ENCODE assay signal across 20 cellular contexts in genomic region chr10:23897267-23897666, GRCh38.
DNase-seq lines count a peak whose midpoint lies in the region; ATAC-seq, FAIRE-seq and TF ChIP-seq lines count a peak whose summit lies in the region.
"Had no signal": no experiment of that assay in that cellular context is flagged by ENCODE, and none has a peak within 500 bp of the region (broad histone marks: within the 10 kb centered on the region; RNA-seq: fewer than 3 reads in every experiment).

No MANE protein-coding gene starts in this region.

- H4K12ac ChIP-seq in trophoblast cell (ENCODE audit: low read depth, low read length), result no peak overlapping the region

- H3K79me2 ChIP-seq in HepG2 (ENCODE audit: insufficient read depth, low read length) (no peaks in the 10 kb centered on the region), trophoblast cell (ENCODE audit: control insufficient read depth, insufficient read depth, low read length, poor library complexity) (no peaks in the 10 kb centered on the region)

- BruUV-seq in HepG2 (replicated peaks; lab: Mats Ljungman, UMichigan), result no TSS peak

- H3K27ac ChIP-seq in right atrium auricular region, result no peak overlapping the region
- no peak overlapping the region for H3K27ac ChIP-seq in HepG2 (ENCODE audit: extremely low read length, insufficient read depth, low read length)
- no peak overlapping the region for H3K27ac ChIP-seq in right lobe of liver
- no peak overlapping the region for H3K27ac ChIP-seq in trophoblast cell (ENCODE audit: low read depth, low read length)
- H3K27ac ChIP-seq: 22Rv1; A549; BLaER1 treated with 17β-estradiol and CSF1 and Interleukin-3, amounts not matched to agents 10 nM and 100 nM; C4-2B had no signal

- H4K91ac ChIP-seq in trophoblast cell (ENCODE audit: low read depth, low read length), result no peak overlapping the region

- ATAC-seq in Right ventricle myocardium superior (ENCODE audit: poor library complexity) (peak; percentile 62), HepG2 (no peak), right lobe of liver (no peak), sciatic nerve (no peak)
- ATAC-seq: A549; CD8-positive, alpha-beta T cell had no signal

- TF ChIP-seq EP300 in HepG2 (IDR thresholded peaks at IDR 0.05; ENCODE audit: low read depth in 2 of 2, low read length in 2 of 2), result no peak
- no peak for TF ChIP-seq EP300 in HepG2 (CRISPR knock-in tag; IDR thresholded peaks at IDR 0.05; ENCODE audit: borderline replicate concordance)

- no peak overlapping the region for H2AK5ac ChIP-seq in trophoblast cell (ENCODE audit: low read length)

- TF ChIP-seq RAD21 in HepG2 (CRISPR knock-in tag; IDR thresholded peaks at IDR 0.05), result no peak

- no peaks in the 10 kb centered on the region for H4K20me1 ChIP-seq in HepG2 (ENCODE audit: insufficient read depth, low read length)
- H4K20me1 ChIP-seq: BLaER1 treated with 17β-estradiol and CSF1 and Interleukin-3, amounts not matched to agents 10 nM and 100 nM had no signal

- H3K23ac ChIP-seq in trophoblast cell (ENCODE audit: low read length), result peak overlapping the region; percentile 22

- H3K18ac ChIP-seq in trophoblast cell (ENCODE audit: low read length), result no peak overlapping the region

- H3K9me3 ChIP-seq in right atrium auricular region (no peaks in the 10 kb centered on the region), HepG2 (ENCODE audit: low read length) (no peaks in the 10 kb centered on the region), right lobe of liver (peaks cover 0 to 2% (median 0%) of the 10 kb centered on the region in 4 donors), trophoblast cell (ENCODE audit: insufficient read depth, low read depth, low read length) (no peaks in the 10 kb centered on the region)
- H3K9me3 ChIP-seq: A549, Caco-2 had no signal

- H3K36me3 ChIP-seq in right atrium auricular region (no peaks in the 10 kb centered on the region), HepG2 (replicated peaks in 1 of 2; ENCODE audit: control insufficient read depth in 1 of 2, insufficient read depth in 2 of 2, low read length in 2 of 2) (no peaks in the 10 kb centered on the region), right lobe of liver (no peaks in the 10 kb centered on the region), trophoblast cell (ENCODE audit: control insufficient read depth in 1 of 2, insufficient read depth in 2 of 2, low read length in 2 of 2) (no peaks in the 10 kb centered on the region)
- H3K36me3 ChIP-seq: BLaER1 treated with 17β-estradiol and CSF1 and Interleukin-3, amounts not matched to agents 10 nM and 100 nM had no signal

- H3K4ac ChIP-seq in trophoblast cell (ENCODE audit: low read depth, low read length), result no peak overlapping the region

- no peak overlapping the region for H3K4me3 ChIP-seq in right atrium auricular region
- H3K4me3 ChIP-seq in HepG2 (replicated peaks in 1 of 3; ENCODE audit: insufficient read depth in 1 of 3, low read depth in 2 of 3, low read length in 3 of 3), result no peak overlapping the region
- no peak overlapping the region for H3K4me3 ChIP-seq in right lobe of liver
- H3K4me3 ChIP-seq in trophoblast cell (ENCODE audit: low read depth, low read length), result no peak overlapping the region
- H3K4me3 ChIP-seq: A549; BLaER1 treated with 17β-estradiol and CSF1 and Interleukin-3, amounts not matched to agents 10 nM and 100 nM had no signal

- TF ChIP-seq POLR2A in HepG2 (IDR thresholded peaks at IDR 0.05; ENCODE audit: insufficient read depth in 1 of 2, low read depth in 2 of 2, low read length in 2 of 2) (no peak), right lobe of liver (IDR thresholded peaks at IDR 0.05) (no peak)

- H3K4me2 ChIP-seq in HepG2 (ENCODE audit: low read depth, low read length) (no peak overlapping the region), trophoblast cell (ENCODE audit: low read length) (no peak overlapping the region)
- H3K4me2 ChIP-seq: A549; BLaER1 treated with 17β-estradiol and CSF1 and Interleukin-3, amounts not matched to agents 10 nM and 100 nM had no signal

- H3K27me3 ChIP-seq in right atrium auricular region, result no peaks in the 10 kb centered on the region
- no peaks in the 10 kb centered on the region for H3K27me3 ChIP-seq in HepG2 (ENCODE audit: control insufficient read depth in 1 of 2, insufficient read depth in 2 of 2, low read length in 2 of 2)
- no peaks in the 10 kb centered on the region for H3K27me3 ChIP-seq in right lobe of liver
- no peaks in the 10 kb centered on the region for H3K27me3 ChIP-seq in trophoblast cell (ENCODE audit: insufficient read depth, low read length)
- H3K27me3 ChIP-seq: BLaER1 treated with 17β-estradiol and CSF1 and Interleukin-3, amounts not matched to agents 10 nM and 100 nM had no signal

- intact Hi-C loops in Right ventricle myocardium superior (cut with DNase I), result no loop called here
- intact Hi-C loops in HepG2 (cut with micrococcal nuclease; ENCODE audit: unreplicated experiment), result no loop called here
- intact Hi-C loops in right lobe of liver (cut with DNase I), result no loop called here
- intact Hi-C loops in sciatic nerve (cut with DNase I), result no loop called here

- no peak overlapping the region for H3K14ac ChIP-seq in trophoblast cell (ENCODE audit: low read length)

- no peak overlapping the region for H2BK120ac ChIP-seq in trophoblast cell (ENCODE audit: insufficient read depth, low read length, poor library complexity)

- no peak overlapping the region for H3K9ac ChIP-seq in HepG2 (ENCODE audit: insufficient read depth, low read depth, low read length)
- H3K9ac ChIP-seq in trophoblast cell (ENCODE audit: low read length), result no peak overlapping the region
- H3K9ac ChIP-seq: BLaER1 treated with 17β-estradiol and CSF1 and Interleukin-3, amounts not matched to agents 10 nM and 100 nM had no signal

- TF ChIP-seq CTCF in right atrium auricular region (IDR thresholded peaks at IDR 0.05) (no peak), HepG2 (CRISPR knock-in tag; IDR thresholded peaks at IDR 0.05) (no peak), right lobe of liver (IDR thresholded peaks at IDR 0.05) (no peak)

- DNase-seq in Right ventricle myocardium superior (no peak), right atrium auricular region (ENCODE audit: low spot score) (no peak), HepG2 (ENCODE audit: low spot score) (no peak), right lobe of liver (no peak), trophoblast cell (no peak), sciatic nerve (ENCODE audit: low spot score) (no peak)
- DNase-seq: AML-193; Caco-2; Calu3; CD4-positive, alpha-beta T cell; CD8-positive, alpha-beta T cell; DMS79 treated with DMSO at 0.1 percent for 48 hours; GF-D8 had no signal

- H3K79me1 ChIP-seq in trophoblast cell (ENCODE audit: low read length), result no peaks in the 10 kb centered on the region

- in situ Hi-C loops in HepG2 (cut with HindIII; ENCODE audit: extremely low pct_ligation_motif_present, low pct_unique_long_range_greater_than_20kb), result no loop called here

- no peaks in the 10 kb centered on the region for H3K4me1 ChIP-seq in right atrium auricular region
- no peaks in the 10 kb centered on the region for H3K4me1 ChIP-seq in HepG2 (ENCODE audit: insufficient read depth, low read length)
- H3K4me1 ChIP-seq in right lobe of liver, result no peaks in the 10 kb centered on the region
- no peaks in the 10 kb centered on the region for H3K4me1 ChIP-seq in trophoblast cell (ENCODE audit: control insufficient read depth in 1 of 2, insufficient read depth in 2 of 2, low read length in 2 of 2)
- H3K4me1 ChIP-seq: A549, Caco-2 had no signal

- H2BK12ac ChIP-seq in trophoblast cell (ENCODE audit: low read length), result no peak overlapping the region

- H2AFZ ChIP-seq in HepG2 (ENCODE audit: low read length) (no peak overlapping the region), trophoblast cell (ENCODE audit: insufficient read depth, low read length, poor library complexity) (no peak overlapping the region)

- 11% methylated on average over 4 of the region's 4 CpGs for WGBS in HepG2 (ENCODE audit: low lambda C conversion rate)
- WGBS in right lobe of liver (ENCODE audit: insufficient coverage, low coverage, low lambda C conversion rate, missing lambda C conversion rate), result 55% methylated on average over 4 of the region's 4 CpGs
- no CpG with 5 or more reads among the region's 4 CpGs for WGBS in trophoblast cell (ENCODE audit: extremely low coverage, insufficient coverage, insufficient read length)

- CTCF ChIA-PET in HepG2 (lab: Yijun Ruan, JAX; ENCODE audit: low intra/inter-chr PET ratio, low total read pairs), result no interaction called here

- H2BK5ac ChIP-seq in trophoblast cell (ENCODE audit: low read depth, low read length, poor library complexity), result no peak overlapping the region

- POLR2A ChIA-PET in HepG2 (lab: Yijun Ruan, JAX), result no interaction called here

- no peak for FAIRE-seq in HepG2 (lab: Jason Lieb, UNC)
- FAIRE-seq: A549, D721Med, GM12891, GM19239 had no signal

- H4K8ac ChIP-seq in trophoblast cell (ENCODE audit: low read depth, low read length), result no peak overlapping the region
